ENCODE assay signal across 8 cellular contexts in the genomic region with DNA sequence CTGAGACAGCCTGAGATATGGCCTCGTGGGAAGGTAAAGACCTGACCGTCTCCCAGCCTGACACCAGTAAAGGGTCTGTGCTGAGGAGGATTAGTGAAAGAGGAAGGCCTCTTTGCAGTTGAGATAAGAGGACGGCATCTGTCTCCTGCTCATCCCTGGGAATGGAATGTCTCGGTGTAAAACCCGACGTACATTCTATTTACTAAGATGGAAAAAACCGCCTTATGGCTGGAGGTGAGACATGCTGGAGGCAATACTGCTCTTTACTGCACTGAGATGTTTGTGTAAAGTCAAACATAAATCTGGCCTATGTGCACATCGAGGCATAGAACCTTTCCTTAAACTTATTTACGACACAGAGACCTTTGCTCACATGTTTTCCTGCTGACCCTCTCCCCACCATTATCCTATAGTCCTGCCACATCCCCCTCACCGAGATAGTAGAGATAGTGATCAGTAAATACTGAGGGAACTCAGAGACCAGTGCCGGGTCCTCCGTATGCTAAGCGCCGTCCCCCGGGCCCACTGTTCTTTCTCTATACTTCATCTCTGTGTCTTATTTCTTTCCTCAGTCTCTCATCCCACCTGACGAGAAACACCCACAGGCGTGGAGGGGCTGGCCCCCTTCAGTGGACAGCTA. TPM values are rescaled to one million over a fixed set of nuclear protein-coding genes. Genes with fewer than 3 reads are reported as not detected.
A peak's percentile ranks its signal among the peaks of the same experiment; 100 is the strongest.
DNase-seq lines count a peak whose midpoint lies in the region; ATAC-seq, FAIRE-seq and TF ChIP-seq lines count a peak whose summit lies in the region.
"Not testable (repeated sequence)": the region's sequence is repeated elsewhere in the genome, so short reads cannot be mapped to it uniquely, and the experiment has no call there.

No MANE protein-coding gene starts in this region.

- H3K27ac ChIP-seq in ascending aorta (peak overlapping the region; percentile 84 to 90), neutrophil (peak overlapping the region; percentile 95), upper lobe of left lung (peak overlapping the region; percentile 49 to 98 (median 74))
- not testable (repeated sequence) for H3K27ac ChIP-seq in kidney (ENCODE audit: low read depth in 2 of 2, low read length in 2 of 2)

- not testable (repeated sequence) for H3K27me3 ChIP-seq in Caco-2 (replicated peaks; ENCODE audit: control insufficient read depth, insufficient read depth, low read length); ascending aorta; neutrophil; upper lobe of left lung

- H3K4me3 ChIP-seq in Caco-2 (ENCODE audit: low read depth, low read length) (peak overlapping the region; percentile 74), ascending aorta (peak overlapping the region; percentile 88 to 95), epithelial cell of proximal tubule (ENCODE audit: low read depth, low read length) (peak overlapping the region; percentile 82), neutrophil (ENCODE audit: low read depth in 1 of 2, low read length in 1 of 2) (peak overlapping the region in 1 of 2 experiments; percentile 90), upper lobe of left lung (peak overlapping the region in 2 of 4 donors; percentile 81 to 92)
- H3K4me3 ChIP-seq in kidney (ENCODE audit: low read length in 2 of 2), result not testable (repeated sequence)

- peaks cover 17% of the 10 kb centered on the region for H3K9me3 ChIP-seq in Caco-2
- not testable (repeated sequence) for H3K9me3 ChIP-seq in ascending aorta; kidney (ENCODE audit: control insufficient read depth in 1 of 2, low read length in 2 of 2); neutrophil
- peaks cover 0 to 11% (median 6%) of the 10 kb centered on the region in 4 donors for H3K9me3 ChIP-seq in upper lobe of left lung

- TF ChIP-seq EP300 in upper lobe of left lung (IDR thresholded peaks at IDR 0.05), result not testable (repeated sequence)

- BruUV-seq in Caco-2 (replicated peaks; lab: Mats Ljungman, UMichigan), result not testable (repeated sequence)

- TF ChIP-seq POLR2A in upper lobe of left lung (IDR thresholded peaks at IDR 0.05), result not testable (repeated sequence)

- peaks cover 70% of the 10 kb centered on the region for H3K36me3 Mint-ChIP-seq in Caco-2 (ENCODE audit: insufficient read depth, unreplicated experiment)
- peaks cover 65% of the 10 kb centered on the region for H3K36me3 Mint-ChIP-seq in WTC11

- H3K4me1 ChIP-seq in Caco-2 (peaks cover 32% of the 10 kb centered on the region), ascending aorta (peaks cover 12 to 35% of the 10 kb centered on the region in 2 donors), kidney (ENCODE audit: control insufficient read depth in 1 of 2, insufficient read depth in 1 of 2, low read depth in 1 of 2, low read length in 2 of 2) (peaks cover 24 to 27% of the 10 kb centered on the region in 2 donors), neutrophil (ENCODE audit: control insufficient read depth in 1 of 2, insufficient read depth in 1 of 2, low read depth in 1 of 2, low read length in 1 of 2) (peaks cover 41 to 53% of the 10 kb centered on the region in 2 experiments), upper lobe of left lung (peaks cover 29 to 49% (median 44%) of the 10 kb centered on the region in 4 donors)

- intact Hi-C loops in Caco-2 (cut with micrococcal nuclease; ENCODE audit: unreplicated experiment), result loop anchor here (1.0 to 10.0 kb wide), 5 partner anchors 44 to 760 kb away; partner anchors contain the start of genes CENPL, DARS2, RC3H1 and ZBTB37
- intact Hi-C loops in ascending aorta (cut with DNase I), result loop anchor here (5.0 to 10.0 kb wide), 4 partner anchors 237 to 1530 kb away; partner anchors contain the start of gene KLHL20
- intact Hi-C loops in kidney (cut with DNase I), result not testable (repeated sequence)

- H3K4me1 Mint-ChIP-seq in Caco-2 (ENCODE audit: low read depth, unreplicated experiment), result peaks cover 34% of the 10 kb centered on the region
- H3K4me1 Mint-ChIP-seq in WTC11, result peaks cover 36% of the 10 kb centered on the region

- FAIRE-seq in kidney (lab: Jason Lieb, UNC), result not testable (repeated sequence)

- CTCF ChIA-PET in Caco-2 (lab: Charles Lee), result not testable (repeated sequence)
- CTCF ChIA-PET in WTC11 (lab: Charles Lee), result interaction anchor here (3.3 kb wide), 1 partner anchor 45 kb away, joined by 28 read pairs; no protein-coding TSS in a partner anchor

- not testable (repeated sequence) for TF ChIP-seq CTCF in Caco-2 (IDR thresholded peaks at IDR 0.05; ENCODE audit: insufficient read depth in 1 of 2, low read depth in 1 of 2, low read length in 1 of 2, severe bottlenecking in 1 of 2, unreplicated experiment in 1 of 2); WTC11 (IDR thresholded peaks at IDR 0.05); ascending aorta (IDR thresholded peaks at IDR 0.05); epithelial cell of proximal tubule (conservative IDR thresholded peaks at IDR 0.05; ENCODE audit: low read depth, low read length); kidney (IDR thresholded peaks at IDR 0.05; ENCODE audit: borderline replicate concordance, extremely low read depth, insufficient read depth); neutrophil (IDR thresholded peaks at IDR 0.05); upper lobe of left lung (IDR thresholded peaks at IDR 0.05)

- H3K36me3 ChIP-seq in Caco-2 (ENCODE audit: control insufficient read depth, insufficient read depth, low read length); ascending aorta; kidney (ENCODE audit: control insufficient read depth in 1 of 2, insufficient read depth in 2 of 2, low read length in 2 of 2); neutrophil; upper lobe of left lung: not testable (repeated sequence)

- ATAC-seq in WTC11; upper lobe of left lung (ENCODE audit: low FRiP score in 2 of 2): not testable (repeated sequence)

- H3K27ac Mint-ChIP-seq in Caco-2 (ENCODE audit: unreplicated experiment), result peak overlapping the region; percentile 97
- H3K27ac Mint-ChIP-seq in WTC11, result not testable (repeated sequence)

- POLR2A ChIA-PET in Caco-2 (lab: Charles Lee), result interaction anchor here (0.9 kb wide), 1 partner anchor 393 kb away, joined by 7 read pairs; the partner anchor contains the start of genes GAS5 and ZBTB37
- POLR2A ChIA-PET in WTC11 (lab: Charles Lee), result not testable (repeated sequence)

- H3K9ac ChIP-seq in kidney (ENCODE audit: low read length in 2 of 2), result not testable (repeated sequence)

- 64 to 68% methylated on average over 17 of the region's 17 CpGs for WGBS in upper lobe of left lung, 2 donors

- DNase-seq in Caco-2, result peak; percentile 78 to 85
- DNase-seq in NCI-H526 (lab: John Stamatoyannopoulos, UW), result peak; percentile 80 to 84
- not testable (repeated sequence) for DNase-seq in WTC11 (ENCODE audit: low spot score); ascending aorta (ENCODE audit: low spot score in 2 of 2); epithelial cell of proximal tubule (ENCODE audit: low read depth); upper lobe of left lung
- DNase-seq in kidney, result peak; percentile 55

- H3K9me3 Mint-ChIP-seq in Caco-2 (ENCODE audit: unreplicated experiment), result not testable (repeated sequence)
- peaks cover 33% of the 10 kb centered on the region for H3K9me3 Mint-ChIP-seq in WTC11

- H3K4me3 Mint-ChIP-seq in Caco-2 (ENCODE audit: unreplicated experiment) (peak overlapping the region; percentile 93), WTC11 (peak overlapping the region; percentile 79)

- H3K27me3 Mint-ChIP-seq in Caco-2 (ENCODE audit: insufficient read depth, unreplicated experiment); WTC11 (ENCODE audit: low read depth): not testable (repeated sequence)

RNA-seq across cellular contexts. Expression of gene PRDX6, which starts 2.2 kb away (rescaled TPM):
- total RNA-seq in Caco-2 (2022), result 513 and 540 TPM in 2 replicates
- total RNA-seq in WTC11 (2021), result 512 to 538 TPM (median 516 TPM) in 3 replicates
- 163 TPM for total RNA-seq in ascending aorta
- total RNA-seq in epithelial cell of proximal tubule, result 237 and 262 TPM in 2 replicates
- total RNA-seq in kidney, result 280 TPM
- 563 TPM for polyA plus RNA-seq in kidney (ENCODE audit: insufficient read depth, low read depth, low replicate concordance)
- total RNA-seq in upper lobe of left lung, result 100 to 1,000 TPM in 5 of 6 donors, 10 to 100 TPM in 1; 94.3 to 330 (median 212) TPM
